Comparison of ENCODE assay signal across 16 cellular contexts in the genomic region with DNA sequence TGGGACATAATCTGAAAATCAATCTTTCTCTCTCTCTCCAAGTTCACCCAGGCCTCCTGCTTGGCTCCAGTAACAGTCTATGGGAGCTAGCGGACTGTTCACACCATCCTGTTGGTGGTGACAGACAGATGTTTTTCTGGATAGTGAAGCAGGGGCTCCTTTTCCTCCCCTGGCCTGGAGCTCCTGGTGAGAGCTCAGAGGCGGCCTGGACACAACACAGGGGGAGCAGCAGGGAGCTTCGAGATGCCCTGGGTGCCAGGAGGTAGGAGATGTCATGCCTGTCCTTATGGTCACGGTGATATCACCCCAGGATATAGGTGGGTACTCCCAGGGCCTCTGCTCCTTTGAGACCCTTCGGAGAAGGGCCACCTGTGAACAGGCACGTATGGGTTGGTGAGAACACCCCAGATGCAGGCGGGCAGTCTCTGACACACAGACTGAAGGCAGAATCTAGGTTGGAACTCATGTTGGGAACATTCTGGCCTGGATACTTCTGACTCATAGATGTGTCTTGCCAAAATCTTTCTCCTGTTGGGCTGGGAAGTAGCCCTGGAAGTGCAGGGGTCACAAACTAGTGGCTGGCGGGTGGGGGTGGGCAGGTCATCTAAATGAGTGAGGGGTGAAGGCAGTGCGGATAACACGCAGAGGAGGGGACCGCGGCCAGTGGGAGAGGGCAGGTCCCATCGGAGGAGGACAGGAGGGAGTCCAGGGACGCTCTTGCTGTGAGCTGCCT.
DNase-seq lines count a peak whose midpoint lies in the region; ATAC-seq and TF ChIP-seq lines count a peak whose summit lies in the region.
"Had no signal": no experiment of that assay in that cellular context is flagged by ENCODE, and none has a peak within 500 bp of the region (broad histone marks: within the 10 kb centered on the region; RNA-seq: fewer than 3 reads in every experiment).

No MANE protein-coding gene starts in this region.

- 66 to 71% (median 70%) methylated on average over 12 to 14 of the region's 14 CpGs for WGBS in adrenal gland, 4 donors
- 57% methylated on average over 13 of the region's 14 CpGs for WGBS in prostate gland

- H3K27me3 ChIP-seq in adrenal gland (no peaks in the 10 kb centered on the region), fibroblast of lung (ENCODE audit: control insufficient read depth, insufficient read depth, low read length) (no peaks in the 10 kb centered on the region), Karpas-422 (ENCODE audit: low read length) (no peaks in the 10 kb centered on the region), SJCRH30 (no peaks in the 10 kb centered on the region; the same call in 1 of the 2 replicates), prostate gland (replicated peaks; ENCODE audit: insufficient read depth) (no peaks in the 10 kb centered on the region)
- H3K27me3 ChIP-seq: BLaER1 had no signal

- H3K4me3 Mint-ChIP-seq in type B pancreatic cell = no peak overlapping the region

- H3K36me3 Mint-ChIP-seq in type B pancreatic cell = no peaks in the 10 kb centered on the region

- H3K27ac Mint-ChIP-seq in type B pancreatic cell = no peak overlapping the region

- no peaks in the 10 kb centered on the region for H3K79me2 ChIP-seq in fibroblast of lung (ENCODE audit: control insufficient read depth, insufficient read depth, low read length)
- H3K79me2 ChIP-seq in Karpas-422 (ENCODE audit: low read length) = no peaks in the 10 kb centered on the region

- no peak for TF ChIP-seq POLR2A in adrenal gland (IDR thresholded peaks at IDR 0.05)
- no peak for TF ChIP-seq POLR2A in prostate gland (IDR thresholded peaks at IDR 0.05)

- peaks cover 13% of the 10 kb centered on the region for H3K27me3 Mint-ChIP-seq in type B pancreatic cell

- H3K4me1 Mint-ChIP-seq in type B pancreatic cell (ENCODE audit: unreplicated experiment) = no peaks in the 10 kb centered on the region

- H4K20me1 ChIP-seq in fibroblast of lung (ENCODE audit: control insufficient read depth, extremely low read depth, insufficient read depth, low read length) (no peaks in the 10 kb centered on the region), Karpas-422 (ENCODE audit: insufficient read depth, low read depth, low read length) (no peaks in the 10 kb centered on the region)
- H4K20me1 ChIP-seq: BLaER1 had no signal

- ATAC-seq in left lobe of liver = no peak
- ATAC-seq: stimulated activated naive CD8-positive, alpha-beta T cell treated with anti-CD3 and anti-CD28 coated beads, Interleukin-15, Interleukin-2, amounts not matched to agents 100 U/mL and 50 U/mL, for 24 hours had no signal

- H3K36me3 ChIP-seq in adrenal gland (replicated peaks in 1 of 2) (no peaks in the 10 kb centered on the region), fibroblast of lung (ENCODE audit: control insufficient read depth, insufficient read depth, low read length) (no peaks in the 10 kb centered on the region), Karpas-422 (ENCODE audit: insufficient read depth, low read length) (no peaks in the 10 kb centered on the region), SJCRH30 (no peaks in the 10 kb centered on the region), prostate gland (no peaks in the 10 kb centered on the region)
- H3K36me3 ChIP-seq: BLaER1 had no signal

- H2AFZ ChIP-seq in fibroblast of lung (ENCODE audit: low read length) (no peak overlapping the region), Karpas-422 (ENCODE audit: low read length) (no peak overlapping the region)

- H3K4me1 ChIP-seq in adrenal gland (replicated peaks in 1 of 2) (no peaks in the 10 kb centered on the region), fibroblast of lung (ENCODE audit: control insufficient read depth, extremely low read depth, insufficient read depth, low read length) (no peaks in the 10 kb centered on the region), Karpas-422 (ENCODE audit: low read length) (peaks cover 7% of the 10 kb centered on the region), SJCRH30 (peaks cover 5% of the 10 kb centered on the region; the same call in 1 of the 2 replicates), prostate gland (replicated peaks) (no peaks in the 10 kb centered on the region)

- peak in 5 of 7 donors; percentile 19 to 53 (median 28) for DNase-seq in adrenal gland
- peak; percentile 61 to 66 for DNase-seq in fibroblast of lung (ENCODE audit: low read depth in 2 of 2)
- peak; percentile 33 for DNase-seq in left lobe of liver (ENCODE audit: low spot score)
- peak; percentile 44 for DNase-seq in type B pancreatic cell (ENCODE audit: extremely low spot score, unreplicated experiment)
- no peak for DNase-seq in Karpas-422
- no peak for DNase-seq in SJCRH30
- DNase-seq in AML-193 (lab: John Stamatoyannopoulos, UW) = no peak
- no peak for DNase-seq in prostate gland (ENCODE audit: low spot score)
- DNase-seq: activated CD4-positive, alpha-beta T cell treated with anti-CD3 and anti-CD28 coated beads, Interleukin-2, amount 50 U/mL, for 48 hours; amygdala; effector CD8-positive, alpha-beta T cell; kidney glomerular epithelial cell; NCI-H1105; stimulated activated naive CD8-positive, alpha-beta T cell treated with anti-CD3 and anti-CD28 coated beads, Interleukin-15, Interleukin-2, amounts not matched to agents 100 U/mL and 50 U/mL, for 24 hours; T1000 had no signal

- H3K4me2 ChIP-seq in fibroblast of lung (ENCODE audit: extremely low read depth, insufficient read depth, low read length) = no peak overlapping the region
- no peak overlapping the region for H3K4me2 ChIP-seq in Karpas-422 (ENCODE audit: low read depth, low read length, poor library complexity, severe bottlenecking)
- H3K4me2 ChIP-seq: BLaER1 had no signal

- H3K9me3 ChIP-seq in adrenal gland (replicated peaks in 1 of 3) = no peaks in the 10 kb centered on the region
- no peaks in the 10 kb centered on the region for H3K9me3 ChIP-seq in fibroblast of lung (ENCODE audit: control insufficient read depth, insufficient read depth, low read depth, low read length)
- no peaks in the 10 kb centered on the region for H3K9me3 ChIP-seq in Karpas-422 (ENCODE audit: low read length)
- H3K9me3 ChIP-seq in SJCRH30 (replicated peaks) = peaks cover 3% of the 10 kb centered on the region; the same call in 1 of the 2 replicates
- no peaks in the 10 kb centered on the region for H3K9me3 ChIP-seq in prostate gland

- H3K27ac ChIP-seq in adrenal gland (peak overlapping the region in 2 of 5 donors; percentile 68 to 77), fibroblast of lung (ENCODE audit: insufficient read depth, low read length) (no peak overlapping the region), Karpas-422 (ENCODE audit: low read length) (no peak overlapping the region), SJCRH30 (no peak overlapping the region), prostate gland (peak overlapping the region in 1 of 2 donors; percentile 18)
- H3K27ac ChIP-seq: BLaER1 had no signal

- H3K4me3 ChIP-seq in adrenal gland (no peak overlapping the region), fibroblast of lung (replicated peaks in 1 of 4; ENCODE audit: control extremely low read depth in 1 of 4, insufficient read depth in 1 of 4, low read depth in 3 of 4, low read length in 4 of 4) (no peak overlapping the region), Karpas-422 (ENCODE audit: low read length) (no peak overlapping the region), SJCRH30 (no peak overlapping the region), prostate gland (no peak overlapping the region)
- H3K4me3 ChIP-seq: BLaER1 had no signal

- TF ChIP-seq CTCF in adrenal gland (IDR thresholded peaks at IDR 0.05) (no peak), fibroblast of lung (conservative IDR thresholded peaks at IDR 0.05 in 1 of 2, IDR thresholded peaks at IDR 0.05 in 1 of 2; ENCODE audit: low read depth in 1 of 2, low read length in 2 of 2) (no peak), type B pancreatic cell (conservative IDR thresholded peaks at IDR 0.05) (no peak), prostate gland (IDR thresholded peaks at IDR 0.05) (no peak)

- no peaks in the 10 kb centered on the region for H3K9me3 Mint-ChIP-seq in type B pancreatic cell

- no peaks in the 10 kb centered on the region for H3K9me2 ChIP-seq in Karpas-422 (replicated peaks; ENCODE audit: insufficient read depth, low read length)

- intact Hi-C loops in adrenal gland (cut with DNase I) = no loop called here
- intact Hi-C loops in prostate gland (cut with DNase I) = no loop called here

- no peak overlapping the region for H3K9ac ChIP-seq in fibroblast of lung (ENCODE audit: insufficient read depth, low read length)
- H3K9ac ChIP-seq in Karpas-422 (ENCODE audit: low read length) = no peak overlapping the region
- H3K9ac ChIP-seq: BLaER1 had no signal

Comparison
In these comparisons a context has a peak if more than half of its experiments do, and no peak if none do; other contexts are left out.
1. DNase-seq: peak in adrenal gland (5 of 7), fibroblast of lung (2 of 2), left lobe of liver (single experiment) and type B pancreatic cell (single experiment); none in Karpas-422 (single experiment), SJCRH30 (0 of 2), AML-193 (0 of 2) and prostate gland (single experiment).